In the genomic region with DNA sequence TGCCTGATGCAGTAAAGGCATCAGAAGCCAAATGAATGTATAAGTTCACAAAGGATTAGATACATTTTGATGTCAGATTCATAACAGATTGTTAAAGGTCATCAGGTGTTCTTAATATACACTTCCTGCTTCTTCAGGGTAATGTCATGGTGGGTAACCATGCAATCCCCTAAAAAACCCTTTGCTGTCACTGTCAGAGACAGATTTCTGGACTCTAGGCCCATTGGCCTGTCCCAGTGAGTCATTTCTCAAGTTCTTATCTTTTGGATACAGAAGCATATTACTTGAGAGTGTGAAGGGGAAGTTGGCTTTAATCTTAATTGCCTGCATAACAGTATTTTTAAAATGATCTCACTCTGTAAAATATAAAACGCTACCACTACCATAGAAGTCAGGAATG, we compare ENCODE assay signal across 13 cellular contexts.
DNase-seq lines count a peak whose midpoint lies in the region; ATAC-seq, FAIRE-seq and TF ChIP-seq lines count a peak whose summit lies in the region.
"Had no signal": no experiment of that assay in that cellular context is flagged by ENCODE, and none has a peak within 500 bp of the region (broad histone marks: within the 10 kb centered on the region; RNA-seq: fewer than 3 reads in every experiment).

No MANE protein-coding gene starts in this region.

- H3K4me2 ChIP-seq in OCI-LY3 (ENCODE audit: low read length) = peak overlapping the region; percentile 61

- no peak overlapping the region for H3K4me3 Mint-ChIP-seq in activated CD4-positive, alpha-beta memory T cell treated with anti-CD3 and anti-CD28 coated beads, Interleukin-2, amount 10 ng/mL, durations not matched to agents 7 days and 5 days
- H3K4me3 Mint-ChIP-seq: activated naive CD4-positive, alpha-beta T cell treated with anti-CD3 and anti-CD28 coated beads, Interleukin-2, amount 10 ng/mL, durations not matched to agents 7 days and 5 days had no signal

- peak overlapping the region; percentile 78 for H3K27ac ChIP-seq in OCI-LY3 (ENCODE audit: low read length)
- H3K27ac ChIP-seq: sigmoid colon had no signal

- no peaks in the 10 kb centered on the region for H3K79me2 ChIP-seq in OCI-LY3 (ENCODE audit: low read length)

- FAIRE-seq in GM12892 (lab: Jason Lieb, UNC) = peak; percentile 82

- ATAC-seq in GM19463 (IDR thresholded peaks at IDR 0.05; ENCODE audit: unreplicated experiment) (peak; percentile 65), HG03039 (IDR thresholded peaks at IDR 0.05; ENCODE audit: unreplicated experiment) (peak; percentile 75)
- ATAC-seq: left lobe of liver had no signal

- H3K9me3 Mint-ChIP-seq in activated CD4-positive, alpha-beta memory T cell treated with anti-CD3 and anti-CD28 coated beads, Interleukin-2, amount 10 ng/mL, durations not matched to agents 7 days and 5 days = no peaks in the 10 kb centered on the region
- H3K9me3 Mint-ChIP-seq: activated naive CD4-positive, alpha-beta T cell treated with anti-CD3 and anti-CD28 coated beads, Interleukin-2, amount 10 ng/mL, durations not matched to agents 7 days and 5 days had no signal

- POLR2A ChIA-PET in activated CD4-positive, alpha-beta memory T cell treated with anti-CD3 and anti-CD28 coated beads, Interleukin-2, amount 10 ng/mL, durations not matched to agents 7 days and 5 days (lab: Charles Lee) = no interaction called here

- H4K20me1 ChIP-seq in OCI-LY3 (ENCODE audit: insufficient read depth, low read length) = no peaks in the 10 kb centered on the region

- DNase-seq in GM12892 (ENCODE audit: insufficient read length) (no peak), amniotic stem cell (lab: John Stamatoyannopoulos, UW) (no peak), kidney glomerular epithelial cell (lab: John Stamatoyannopoulos, UW) (no peak)
- no peak for DNase-seq in activated CD4-positive, alpha-beta memory T cell treated with anti-CD3 and anti-CD28 coated beads, Interleukin-2, amount 10 ng/mL, durations not matched to agents 7 days and 5 days
- DNase-seq in activated effector memory CD4-positive, alpha-beta T cell treated with anti-CD3 and anti-CD28 coated beads, Interleukin-2, amount 50 U/mL, for 16 hours = no peak
- DNase-seq: activated naive CD4-positive, alpha-beta T cell treated with anti-CD3 and anti-CD28 coated beads, Interleukin-2, amount 10 ng/mL, durations not matched to agents 7 days and 5 days; Caco-2; sigmoid colon; T-helper 2 cell had no signal

- peak overlapping the region; percentile 52 for H3K4me3 ChIP-seq in OCI-LY3 (ENCODE audit: low read length)
- H3K4me3 ChIP-seq: sigmoid colon had no signal

- TF ChIP-seq POLR2A in GM12892 (IDR thresholded peaks at IDR 0.05; ENCODE audit: low read depth, low read length) = no peak

- H3K36me3 Mint-ChIP-seq in activated CD4-positive, alpha-beta memory T cell treated with anti-CD3 and anti-CD28 coated beads, Interleukin-2, amount 10 ng/mL, durations not matched to agents 7 days and 5 days (ENCODE audit: low read depth) = no peaks in the 10 kb centered on the region
- H3K36me3 Mint-ChIP-seq: activated naive CD4-positive, alpha-beta T cell treated with anti-CD3 and anti-CD28 coated beads, Interleukin-2, amount 10 ng/mL, durations not matched to agents 7 days and 5 days had no signal

- H3K27ac Mint-ChIP-seq in activated CD4-positive, alpha-beta memory T cell treated with anti-CD3 and anti-CD28 coated beads, Interleukin-2, amount 10 ng/mL, durations not matched to agents 7 days and 5 days = no peak overlapping the region
- H3K27ac Mint-ChIP-seq: activated naive CD4-positive, alpha-beta T cell treated with anti-CD3 and anti-CD28 coated beads, Interleukin-2, amount 10 ng/mL, durations not matched to agents 7 days and 5 days had no signal

- H3K9me3 ChIP-seq in OCI-LY3 (ENCODE audit: insufficient read depth, low read length) = no peaks in the 10 kb centered on the region
- H3K9me3 ChIP-seq: Caco-2, sigmoid colon had no signal

- H2AFZ ChIP-seq in OCI-LY3 (ENCODE audit: low read depth, low read length) = no peak overlapping the region

- CTCF ChIA-PET in activated CD4-positive, alpha-beta memory T cell treated with anti-CD3 and anti-CD28 coated beads, Interleukin-2, amount 10 ng/mL, durations not matched to agents 7 days and 5 days (lab: Charles Lee) = no interaction called here

- peak overlapping the region; percentile 6; the same call in 1 of the 2 replicates for H3K9ac ChIP-seq in OCI-LY3 (ENCODE audit: low read length)

- H3K27me3 Mint-ChIP-seq in activated CD4-positive, alpha-beta memory T cell treated with anti-CD3 and anti-CD28 coated beads, Interleukin-2, amount 10 ng/mL, durations not matched to agents 7 days and 5 days = no peaks in the 10 kb centered on the region
- H3K27me3 Mint-ChIP-seq: activated naive CD4-positive, alpha-beta T cell treated with anti-CD3 and anti-CD28 coated beads, Interleukin-2, amount 10 ng/mL, durations not matched to agents 7 days and 5 days had no signal

- TF ChIP-seq CTCF in OCI-LY3 (IDR thresholded peaks at IDR 0.05; ENCODE audit: low read depth, low read length) = no peak

- H3K27me3 ChIP-seq in OCI-LY3 (ENCODE audit: low read depth, low read length) = no peaks in the 10 kb centered on the region
- H3K27me3 ChIP-seq: sigmoid colon had no signal

- no peaks in the 10 kb centered on the region for H3K36me3 ChIP-seq in OCI-LY3 (replicated peaks; ENCODE audit: low read depth, low read length)
- H3K36me3 ChIP-seq: sigmoid colon had no signal

- H3K4me1 ChIP-seq in OCI-LY3 (ENCODE audit: low read length) = peaks cover 37% of the 10 kb centered on the region
- H3K4me1 ChIP-seq: Caco-2 had no signal

- no peaks in the 10 kb centered on the region for H3K4me1 Mint-ChIP-seq in activated CD4-positive, alpha-beta memory T cell treated with anti-CD3 and anti-CD28 coated beads, Interleukin-2, amount 10 ng/mL, durations not matched to agents 7 days and 5 days
- H3K4me1 Mint-ChIP-seq: activated naive CD4-positive, alpha-beta T cell treated with anti-CD3 and anti-CD28 coated beads, Interleukin-2, amount 10 ng/mL, durations not matched to agents 7 days and 5 days had no signal
